ENCODE assay signal across 8 cellular contexts in the genomic region with DNA sequence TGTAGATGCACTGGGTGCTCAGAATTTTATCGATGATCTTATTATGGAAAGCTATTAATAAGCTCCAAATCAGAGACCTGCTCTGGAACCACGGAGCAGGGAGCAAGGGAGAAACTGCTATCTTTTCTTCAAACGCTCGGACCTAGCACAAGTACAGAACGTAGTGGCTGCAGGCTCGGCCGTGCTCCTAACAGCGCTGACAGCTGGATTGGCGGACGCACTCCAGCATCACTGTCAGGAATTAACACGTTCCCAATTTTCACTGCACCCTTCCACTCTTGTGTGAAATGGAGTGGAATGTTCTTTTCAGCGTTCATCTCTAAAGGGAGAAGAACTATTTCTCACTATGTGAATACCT.
DNase-seq lines count a peak whose midpoint lies in the region; ATAC-seq and TF ChIP-seq lines count a peak whose summit lies in the region.

No MANE protein-coding gene starts in this region.

- peaks cover 13% of the 10 kb centered on the region for H3K27me3 Mint-ChIP-seq in stimulated activated naive CD8-positive, alpha-beta T cell treated with anti-CD3 and anti-CD28 coated beads, Interleukin-15, Interleukin-2, amounts not matched to agents 100 ng/mL and 50 ng/mL, for 24 hours
- peaks cover 8% of the 10 kb centered on the region for H3K27me3 Mint-ChIP-seq in activated naive CD8-positive, alpha-beta T cell treated with anti-CD3 and anti-CD28 coated beads for 36 hours

- no peaks in the 10 kb centered on the region for H3K9me3 Mint-ChIP-seq in stimulated activated naive CD8-positive, alpha-beta T cell treated with anti-CD3 and anti-CD28 coated beads, Interleukin-15, Interleukin-2, amounts not matched to agents 100 ng/mL and 50 ng/mL, for 24 hours
- no peaks in the 10 kb centered on the region for H3K9me3 Mint-ChIP-seq in activated naive CD8-positive, alpha-beta T cell treated with anti-CD3 and anti-CD28 coated beads for 36 hours

- H3K4me1 Mint-ChIP-seq in stimulated activated naive CD8-positive, alpha-beta T cell treated with anti-CD3 and anti-CD28 coated beads, Interleukin-15, Interleukin-2, amounts not matched to agents 100 ng/mL and 50 ng/mL, for 24 hours (ENCODE audit: low read depth) = peaks cover 30% of the 10 kb centered on the region
- peaks cover 25% of the 10 kb centered on the region for H3K4me1 Mint-ChIP-seq in activated naive CD8-positive, alpha-beta T cell treated with anti-CD3 and anti-CD28 coated beads for 36 hours

- no peak for ATAC-seq in stimulated activated naive CD8-positive, alpha-beta T cell treated with anti-CD3 and anti-CD28 coated beads, Interleukin-15, Interleukin-2, amounts not matched to agents 100 U/mL and 50 U/mL, for 24 hours
- ATAC-seq in gastrocnemius medialis (peak in 1 of 2 donors; percentile 50), HG02884 (IDR thresholded peaks at IDR 0.05; ENCODE audit: unreplicated experiment) (no peak)

- peak overlapping the region; percentile 62 for H3K27ac Mint-ChIP-seq in stimulated activated naive CD8-positive, alpha-beta T cell treated with anti-CD3 and anti-CD28 coated beads, Interleukin-15, Interleukin-2, amounts not matched to agents 100 ng/mL and 50 ng/mL, for 24 hours
- no peak overlapping the region for H3K27ac Mint-ChIP-seq in activated naive CD8-positive, alpha-beta T cell treated with anti-CD3 and anti-CD28 coated beads for 36 hours

- H3K27ac ChIP-seq in gastrocnemius medialis = no peak overlapping the region

- in situ Hi-C loops in gastrocnemius medialis (cut with MboI; ENCODE audit: low sequenced_read_pairs in 4 of 4) = loop anchor here in 2 of 4 donors (25.0 kb wide), 2 partner anchors 184 to 616 kb away; no protein-coding TSS in a partner anchor

- H3K9me3 ChIP-seq in gastrocnemius medialis = no peaks in the 10 kb centered on the region

- peaks cover 0 to 4% of the 10 kb centered on the region in 2 donors for H3K4me1 ChIP-seq in gastrocnemius medialis

- H3K36me3 ChIP-seq in gastrocnemius medialis = no peaks in the 10 kb centered on the region

- peak overlapping the region; percentile 88 for H3K4me3 Mint-ChIP-seq in stimulated activated naive CD8-positive, alpha-beta T cell treated with anti-CD3 and anti-CD28 coated beads, Interleukin-15, Interleukin-2, amounts not matched to agents 100 ng/mL and 50 ng/mL, for 24 hours
- H3K4me3 Mint-ChIP-seq in activated naive CD8-positive, alpha-beta T cell treated with anti-CD3 and anti-CD28 coated beads for 36 hours = peak overlapping the region; percentile 80

- intact Hi-C loops in gastrocnemius medialis (cut with DNase I; ENCODE audit: low total_unique reads) = loop anchor here (10.0 kb wide), 2 partner anchors 182 to 268 kb away; no protein-coding TSS in a partner anchor

- no peaks in the 10 kb centered on the region for H3K36me3 Mint-ChIP-seq in stimulated activated naive CD8-positive, alpha-beta T cell treated with anti-CD3 and anti-CD28 coated beads, Interleukin-15, Interleukin-2, amounts not matched to agents 100 ng/mL and 50 ng/mL, for 24 hours (ENCODE audit: low read depth)
- no peaks in the 10 kb centered on the region for H3K36me3 Mint-ChIP-seq in activated naive CD8-positive, alpha-beta T cell treated with anti-CD3 and anti-CD28 coated beads for 36 hours

- TF ChIP-seq CTCF in gastrocnemius medialis (IDR thresholded peaks at IDR 0.05 in 4 of 5, conservative IDR thresholded peaks at IDR 0.05 in 1 of 5) = no peak

- H3K27me3 ChIP-seq in gastrocnemius medialis = peaks cover 5 to 17% (median 15%) of the 10 kb centered on the region in 3 donors

- no peak for TF ChIP-seq POLR2A in gastrocnemius medialis (IDR thresholded peaks at IDR 0.05)

- H3K4me3 ChIP-seq in gastrocnemius medialis = peak overlapping the region; percentile 46 to 62 (median 56)

- no peak for DNase-seq in stimulated activated naive CD8-positive, alpha-beta T cell treated with anti-CD3 and anti-CD28 coated beads, Interleukin-15, Interleukin-2, amounts not matched to agents 100 U/mL and 50 U/mL, for 24 hours
- DNase-seq in activated naive CD8-positive, alpha-beta T cell treated with anti-CD3 and anti-CD28 coated beads for 36 hours = no peak
- DNase-seq in hippocampal formation (lab: John Stamatoyannopoulos, UW) (peak; percentile 28 to 36), gastrocnemius medialis (no peak), NCI-H2029 (lab: John Stamatoyannopoulos, UW) (no peak), NCI-H187 treated with DMSO at 0.1 percent for 48 hours (lab: John Stamatoyannopoulos, UW) (no peak)

Comparison
In these comparisons a context has a peak if more than half of its experiments do, and no peak if none do; other contexts are left out.
1. DNase-seq: peak in hippocampal formation (2 of 2); none in stimulated activated naive CD8-positive, alpha-beta T cell treated with anti-CD3 and anti-CD28 coated beads, Interleukin-15, Interleukin-2, amounts not matched to agents 100 U/mL and 50 U/mL, for 24 hours (single experiment), activated naive CD8-positive, alpha-beta T cell treated with anti-CD3 and anti-CD28 coated beads for 36 hours (single experiment), gastrocnemius medialis (0 of 2), NCI-H2029 (single experiment) and NCI-H187 treated with DMSO at 0.1 percent for 48 hours (single experiment).